ENCODE assay signal across 17 cellular contexts in the genomic region with DNA sequence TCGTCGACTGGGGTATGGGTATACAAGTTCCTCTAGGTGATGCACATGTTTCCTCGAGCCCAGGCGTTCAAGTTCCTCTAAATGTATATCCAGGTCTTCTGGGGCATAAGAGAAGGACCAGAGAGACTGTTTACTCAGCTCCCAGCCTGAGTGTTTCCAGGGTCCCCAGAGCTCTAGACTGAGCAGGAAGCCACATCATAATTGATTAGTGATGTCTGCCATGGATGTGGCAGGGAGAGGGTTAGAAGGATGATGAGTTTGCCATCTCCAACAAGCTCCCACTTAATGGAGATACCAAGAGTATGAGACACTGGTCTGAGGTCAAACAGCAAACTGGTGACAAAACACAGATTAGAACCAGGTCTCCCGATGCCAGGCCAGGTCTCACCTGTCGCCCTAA.
DNase-seq lines count a peak whose midpoint lies in the region; ATAC-seq, FAIRE-seq and TF ChIP-seq lines count a peak whose summit lies in the region.
"Had no signal": no experiment of that assay in that cellular context is flagged by ENCODE, and none has a peak within 500 bp of the region (broad histone marks: within the 10 kb centered on the region; RNA-seq: fewer than 3 reads in every experiment).

No MANE protein-coding gene starts in this region.

- peaks cover 76% of the 10 kb centered on the region for H3K36me3 Mint-ChIP-seq in activated naive CD8-positive, alpha-beta T cell treated with anti-CD3 and anti-CD28 coated beads, Interleukin-2, amount 10 ng/mL, durations not matched to agents 7 days and 5 days
- H3K36me3 Mint-ChIP-seq in natural killer cell = no peaks in the 10 kb centered on the region
- peaks cover 24% of the 10 kb centered on the region for H3K36me3 Mint-ChIP-seq in nephron progenitor cell (ENCODE audit: low read depth)

- peak; percentile 3 for DNase-seq in NCI-H345 (lab: John Stamatoyannopoulos, UW)
- DNase-seq in NCI-H345 treated with DMSO at 0.1 percent for 48 hours (lab: John Stamatoyannopoulos, UW; ENCODE audit: unreplicated experiment) = no peak
- no peak for DNase-seq in GM12891 (ENCODE audit: insufficient read length, low spot score)
- DNase-seq in activated naive CD8-positive, alpha-beta T cell treated with anti-CD3 and anti-CD28 coated beads, Interleukin-2, amount 10 ng/mL, durations not matched to agents 7 days and 5 days = no peak
- DNase-seq in natural killer cell = no peak
- DNase-seq in NCI-H1694 (lab: John Stamatoyannopoulos, UW) = no peak
- no peak for DNase-seq in nephron progenitor cell
- DNase-seq in NCI-H146 (lab: John Stamatoyannopoulos, UW) = no peak
- DNase-seq: BE2C; cerebellar nuclear complex; DMS53; heart right ventricle; NCI-H1105 treated with DMSO at 0.1 percent for 48 hours; NCI-H82; PC-9; stimulated activated CD4-positive, alpha-beta T cell treated with anti-CD3 and anti-CD28 coated beads, Interleukin-4, amount 100 ng/mL, for 24 hours; T1000 had no signal

- intact Hi-C loops in natural killer cell (cut with micrococcal nuclease) = no loop called here

- no peaks in the 10 kb centered on the region for H3K27me3 Mint-ChIP-seq in activated naive CD8-positive, alpha-beta T cell treated with anti-CD3 and anti-CD28 coated beads, Interleukin-2, amount 10 ng/mL, durations not matched to agents 7 days and 5 days
- H3K27me3 Mint-ChIP-seq in natural killer cell (ENCODE audit: low read depth in 2 of 2) = no peaks in the 10 kb centered on the region
- peaks cover 25% of the 10 kb centered on the region for H3K27me3 Mint-ChIP-seq in nephron progenitor cell (ENCODE audit: low read depth, poor library complexity)

- POLR2A ChIA-PET in activated naive CD8-positive, alpha-beta T cell treated with anti-CD3 and anti-CD28 coated beads, Interleukin-2, amount 10 ng/mL, durations not matched to agents 7 days and 5 days (lab: Charles Lee) = interaction anchor here (1.2 to 2.6 kb wide), 3 partner anchors 9 to 28 kb away, joined by 4 to 11 read pairs (median 5); no protein-coding TSS in a partner anchor

- no peak for TF ChIP-seq CTCF in natural killer cell (IDR thresholded peaks at IDR 0.05)
- TF ChIP-seq CTCF in nephron progenitor cell (IDR thresholded peaks at IDR 0.05) = no peak

- ATAC-seq in activated naive CD8-positive, alpha-beta T cell treated with anti-CD3 and anti-CD28 coated beads, Interleukin-2, amount 10 ng/mL, durations not matched to agents 7 days and 5 days (ENCODE audit: low read depth) = no peak
- ATAC-seq in natural killer cell = no peak
- ATAC-seq: heart right ventricle had no signal

- FAIRE-seq in GM12891 (lab: Jason Lieb, UNC) = peak; percentile 20

- H3K27ac Mint-ChIP-seq in activated naive CD8-positive, alpha-beta T cell treated with anti-CD3 and anti-CD28 coated beads, Interleukin-2, amount 10 ng/mL, durations not matched to agents 7 days and 5 days = peak overlapping the region; percentile 91
- H3K27ac Mint-ChIP-seq in natural killer cell (peak overlapping the region in 1 of 2 donors; percentile 95), nephron progenitor cell (no peak overlapping the region)

- no peak overlapping the region for H3K4me3 Mint-ChIP-seq in activated naive CD8-positive, alpha-beta T cell treated with anti-CD3 and anti-CD28 coated beads, Interleukin-2, amount 10 ng/mL, durations not matched to agents 7 days and 5 days
- peak overlapping the region; percentile 75 for H3K4me3 Mint-ChIP-seq in natural killer cell
- no peak overlapping the region for H3K4me3 Mint-ChIP-seq in nephron progenitor cell

- TF ChIP-seq POLR2A in GM12891 (IDR thresholded peaks at IDR 0.05; ENCODE audit: low read depth, low read length) = no peak

- H3K4me1 Mint-ChIP-seq in activated naive CD8-positive, alpha-beta T cell treated with anti-CD3 and anti-CD28 coated beads, Interleukin-2, amount 10 ng/mL, durations not matched to agents 7 days and 5 days = peaks cover 70% of the 10 kb centered on the region
- H3K4me1 Mint-ChIP-seq in natural killer cell (peaks cover 95 to 100% of the 10 kb centered on the region in 2 donors), nephron progenitor cell (peaks cover 73% of the 10 kb centered on the region)

- H3K9me3 Mint-ChIP-seq in activated naive CD8-positive, alpha-beta T cell treated with anti-CD3 and anti-CD28 coated beads, Interleukin-2, amount 10 ng/mL, durations not matched to agents 7 days and 5 days = peaks cover 9% of the 10 kb centered on the region
- H3K9me3 Mint-ChIP-seq in natural killer cell (no peaks in the 10 kb centered on the region), nephron progenitor cell (peaks cover 29% of the 10 kb centered on the region)

TF ChIP-seq in GM12891, 5 proteins besides CTCF, POLR2A, EP300 and RAD21:
- no peak for TF ChIP-seq POU2F2 (IDR thresholded peaks at IDR 0.05; ENCODE audit: low read depth, low read length)
- no peak for TF ChIP-seq PAX5 (IDR thresholded peaks at IDR 0.05; ENCODE audit: insufficient read depth, low read length, severe bottlenecking)
- no peak for TF ChIP-seq POLR2AphosphoS5 (IDR thresholded peaks at IDR 0.05; ENCODE audit: low read depth, low read length)
- no peak for TF ChIP-seq SPI1 (IDR thresholded peaks at IDR 0.05; ENCODE audit: low read depth, low read length)
- TF ChIP-seq TAF1 (IDR thresholded peaks at IDR 0.05; ENCODE audit: low read depth, low read length) = no peak
TF ChIP-seq in GM12891: peak in this region for 0.
